In the genomic region with DNA sequence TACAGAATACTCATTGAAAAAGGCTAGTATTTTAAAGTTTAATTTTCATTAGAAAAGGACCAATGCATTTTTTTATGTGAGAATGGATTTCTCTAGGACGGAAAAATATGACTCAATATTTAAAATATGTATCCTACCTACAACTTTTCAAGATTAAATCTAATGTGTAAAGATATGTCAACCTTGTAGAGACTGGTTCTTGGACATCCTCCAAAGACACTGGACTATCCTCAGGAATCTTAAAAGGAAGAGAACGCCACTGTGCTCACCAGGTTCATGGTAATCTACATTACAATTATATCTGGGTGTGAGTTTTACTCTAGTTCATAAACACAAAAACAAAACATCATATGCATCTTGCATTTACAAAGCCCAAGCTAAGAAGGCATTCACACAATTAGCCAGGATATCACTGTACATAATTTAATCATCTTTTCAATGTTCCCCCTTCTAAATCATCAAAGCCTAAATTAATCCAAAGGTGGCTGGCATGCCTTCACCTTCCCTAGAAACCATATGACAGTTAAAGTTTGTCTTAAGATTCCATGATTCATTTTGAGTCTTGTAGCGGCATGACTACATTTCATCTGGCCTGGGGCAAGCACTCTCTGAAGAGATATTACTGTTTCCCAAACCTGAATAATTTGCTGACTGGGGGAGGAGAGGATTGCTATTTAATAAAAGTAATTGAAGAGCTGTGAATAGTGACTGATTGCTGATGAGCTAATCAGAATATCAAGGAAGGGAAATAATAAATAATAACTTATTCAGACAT, we compare ENCODE assay signal across 32 cellular contexts. TPM values are rescaled to one million over a fixed set of nuclear protein-coding genes. Genes with fewer than 3 reads are reported as not detected.
DNase-seq lines count a peak whose midpoint lies in the region; ATAC-seq and TF ChIP-seq lines count a peak whose summit lies in the region.
"Had no signal": no experiment of that assay in that cellular context is flagged by ENCODE, and none has a peak within 500 bp of the region (broad histone marks: within the 10 kb centered on the region; RNA-seq: fewer than 3 reads in every experiment).

No MANE protein-coding gene starts in this region.

- intact Hi-C loops in CD14-positive monocyte (cut with micrococcal nuclease) = no loop called here

- H3K4me1 Mint-ChIP-seq in osteocyte (ENCODE audit: unreplicated experiment) = peaks cover 29% of the 10 kb centered on the region
- no peaks in the 10 kb centered on the region for H3K4me1 Mint-ChIP-seq in CD14-positive monocyte
- H3K4me1 Mint-ChIP-seq: activated CD4-positive, alpha-beta T cell treated with anti-CD3 and anti-CD28 coated beads, Interleukin-2, amount 10 ng/mL, durations not matched to agents 24 days and 14 days; activated naive CD8-positive, alpha-beta T cell treated with anti-CD3 and anti-CD28 coated beads for 36 hours; natural killer cell; T-cell had no signal

- H3K4me3 Mint-ChIP-seq in osteocyte (ENCODE audit: unreplicated experiment) (no peak overlapping the region), CD14-positive monocyte (no peak overlapping the region)
- H3K4me3 Mint-ChIP-seq: activated CD4-positive, alpha-beta T cell treated with anti-CD3 and anti-CD28 coated beads, Interleukin-2, amount 10 ng/mL, durations not matched to agents 24 days and 14 days; activated naive CD8-positive, alpha-beta T cell treated with anti-CD3 and anti-CD28 coated beads for 36 hours; GM23338; HFFc6; natural killer cell; T-cell had no signal

- no peak for ATAC-seq in HG03571 (IDR thresholded peaks at IDR 0.05; ENCODE audit: unreplicated experiment)
- ATAC-seq: GM23338, heart left ventricle, mucosa of descending colon, natural killer cell, T-cell had no signal

- no peaks in the 10 kb centered on the region for H3K9me3 Mint-ChIP-seq in osteocyte (ENCODE audit: unreplicated experiment)
- peaks cover 0 to 2% (median 0%) of the 10 kb centered on the region in 7 donors for H3K9me3 Mint-ChIP-seq in CD14-positive monocyte
- H3K9me3 Mint-ChIP-seq: activated CD4-positive, alpha-beta T cell treated with anti-CD3 and anti-CD28 coated beads, Interleukin-2, amount 10 ng/mL, durations not matched to agents 24 days and 14 days; activated naive CD8-positive, alpha-beta T cell treated with anti-CD3 and anti-CD28 coated beads for 36 hours; GM23338; HFFc6; natural killer cell; T-cell had no signal

- peak; percentile 29 for DNase-seq in HPDE6-E6E7 (ENCODE audit: extremely low spot score)
- DNase-seq in RPMI7951 (ENCODE audit: low read depth) = peak; percentile 60
- peak; percentile 94 for DNase-seq in epithelial cell of esophagus (ENCODE audit: low read depth)
- no peak for DNase-seq in osteocyte (ENCODE audit: extremely low spot score, unreplicated experiment)
- no peak for DNase-seq in SK-N-DZ (ENCODE audit: low spot score)
- DNase-seq in CD14-positive monocyte (ENCODE audit: low spot score) = no peak
- no peak for DNase-seq in activated effector memory CD4-positive, alpha-beta T cell treated with anti-CD3 and anti-CD28 coated beads, Interleukin-2, amount 50 U/mL, for 16 hours
- DNase-seq: activated CD4-positive, alpha-beta T cell treated with anti-CD3 and anti-CD28 coated beads, Interleukin-2, amount 10 ng/mL, durations not matched to agents 24 days and 14 days; activated effector memory CD4-positive, alpha-beta T cell treated with Interleukin-2 at 50 U/mL for 16 hours; activated naive CD8-positive, alpha-beta T cell treated with anti-CD3 and anti-CD28 coated beads for 36 hours; activated T-cell treated with anti-CD3 and anti-CD28 coated beads, Interleukin-2, amount 50 U/mL, for 1 hour; aorta; DMS153; effector CD8-positive, alpha-beta T cell; heart left ventricle; HFFc6; kidney glomerular epithelial cell; mucosa of descending colon; natural killer cell; NCI-H1417 treated with DMSO at 0.1 percent for 48 hours; NCI-H2081; NCI-H2227 treated with DMSO at 0.1 percent for 48 hours; NCI-H526 treated with DMSO at 0.1 percent for 48 hours; occipital lobe; SJCRH30; stimulated activated naive CD4-positive, alpha-beta T cell; T-cell had no signal

- no peaks in the 10 kb centered on the region for H3K27me3 Mint-ChIP-seq in osteocyte (ENCODE audit: unreplicated experiment)
- H3K27me3 Mint-ChIP-seq in CD14-positive monocyte (ENCODE audit: low read depth in 3 of 3) = peaks cover 5 to 8% (median 7%) of the 10 kb centered on the region in 3 donors

- no peak overlapping the region for H3K4me3 ChIP-seq in epithelial cell of esophagus (ENCODE audit: low read length)
- H3K4me3 ChIP-seq: BLaER1, coronary artery, GM23338, heart left ventricle, lung, mucosa of descending colon, SJCRH30 had no signal

- H3K27ac Mint-ChIP-seq in osteocyte (ENCODE audit: unreplicated experiment) = peak overlapping the region; percentile 20
- H3K27ac Mint-ChIP-seq in CD14-positive monocyte = no peak overlapping the region
- H3K27ac Mint-ChIP-seq: activated CD4-positive, alpha-beta T cell treated with anti-CD3 and anti-CD28 coated beads, Interleukin-2, amount 10 ng/mL, durations not matched to agents 24 days and 14 days; activated naive CD8-positive, alpha-beta T cell treated with anti-CD3 and anti-CD28 coated beads for 36 hours; HFFc6; natural killer cell; T-cell had no signal

- peaks cover 3% of the 10 kb centered on the region for H3K36me3 Mint-ChIP-seq in osteocyte (ENCODE audit: unreplicated experiment)
- H3K36me3 Mint-ChIP-seq in CD14-positive monocyte = no peaks in the 10 kb centered on the region
- H3K36me3 Mint-ChIP-seq: activated naive CD8-positive, alpha-beta T cell treated with anti-CD3 and anti-CD28 coated beads for 36 hours; natural killer cell; T-cell had no signal

- TF ChIP-seq CTCF in epithelial cell of esophagus (IDR thresholded peaks at IDR 0.05; ENCODE audit: insufficient read depth, low read depth, low read length, missing control alignments) (no peak), osteocyte (IDR thresholded peaks at IDR 0.05) (no peak), CD14-positive monocyte (IDR thresholded peaks at IDR 0.05) (no peak)

RNA-seq across cellular contexts. Expression of a gene that starts 12.0 kb away (rescaled TPM):
- total RNA-seq in RPMI7951 (2014; rRNA removed; shearing (Covaris generic)) = 164 and 170 TPM in 2 replicates
- total RNA-seq in osteocyte = 85.6 and 96.8 TPM in 2 replicates
- polyA plus RNA-seq in SK-N-DZ (2014; cell fraction: cytosol; rRNA removed) = 27.7 and 41.0 TPM in 2 replicates
- 25.4 and 40.0 TPM in 2 replicates for polyA plus RNA-seq in SK-N-DZ (2014; cell fraction: nucleus; rRNA removed)
- polyA plus RNA-seq in CD14-positive monocyte = not detected
- total RNA-seq: activated CD4-positive, alpha-beta T cell treated with anti-CD3 and anti-CD28 coated beads, Interleukin-2, amount 10 ng/mL, durations not matched to agents 24 days and 14 days had no signal

Comparison
In these comparisons a context has a peak if more than half of its experiments do, and no peak if none do; other contexts are left out.
1. DNase-seq: peak in HPDE6-E6E7 (single experiment), RPMI7951 (single experiment) and epithelial cell of esophagus (single experiment); none in osteocyte (single experiment), SK-N-DZ (single experiment), CD14-positive monocyte (single experiment) and activated effector memory CD4-positive, alpha-beta T cell treated with anti-CD3 and anti-CD28 coated beads, Interleukin-2, amount 50 U/mL, for 16 hours (single experiment).